31 cellular contexts compared by ENCODE assay signal in the genomic region with DNA sequence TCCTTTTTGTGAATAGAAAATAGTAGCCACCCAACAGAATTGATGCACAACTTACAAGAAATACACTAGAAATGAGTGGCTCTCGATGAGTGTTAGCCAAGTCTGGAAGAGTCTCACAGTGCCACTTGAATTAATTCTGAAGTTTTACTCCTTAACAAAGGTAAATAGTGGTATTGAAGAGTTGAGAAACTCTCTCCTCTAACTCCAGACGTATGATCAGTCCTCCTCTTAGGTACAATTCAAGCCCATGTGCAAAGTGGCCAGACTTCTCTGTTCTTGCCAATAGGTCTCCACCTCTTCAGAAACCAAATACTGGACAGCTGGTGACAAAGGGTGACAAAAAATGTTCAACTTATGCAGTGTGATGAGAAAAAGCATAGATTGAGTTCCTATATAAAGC. TPM values are rescaled to one million over a fixed set of nuclear protein-coding genes. Genes with fewer than 3 reads are reported as not detected.
"Had no signal": no experiment of that assay in that cellular context is flagged by ENCODE, and none has a peak within 500 bp of the region (broad histone marks: within the 10 kb centered on the region; RNA-seq: fewer than 3 reads in every experiment).

No MANE protein-coding gene starts in this region.

- H3K4me3 ChIP-seq: neural progenitor cell, ovary, pancreas, prostate gland, psoas muscle, right atrium auricular region, right lobe of liver, sigmoid colon, skin epidermis, smooth muscle cell, spleen had no signal

- H3K36me3 ChIP-seq: neural progenitor cell, neutrophil, ovary, pancreas, prostate gland, right atrium auricular region, right lobe of liver, sigmoid colon, spleen had no signal

- ATAC-seq: naive thymus-derived CD4-positive, alpha-beta T cell; naive thymus-derived CD8-positive, alpha-beta T cell; natural killer cell; natural killer cell treated with Interleukin-12 subunit alpha and Interleukin-12 subunit beta and Interleukin-15 and Interleukin-18, amount 100 ng/mL, for 72 hours; pancreas; psoas muscle; right cardiac atrium; right lobe of liver; sciatic nerve had no signal

- DNase-seq: naive thymus-derived CD4-positive, alpha-beta T cell; naive thymus-derived CD8-positive, alpha-beta T cell; natural killer cell; nephron progenitor cell; nucleus accumbens; occipital lobe; ovary; pancreas; posterior cingulate gyrus; psoas muscle; retina; right cardiac atrium; right lobe of liver; sigmoid colon; small intestine; spleen; stimulated activated CD4-positive, alpha-beta T cell treated with anti-CD3 and anti-CD28 coated beads, Interleukin-12 subunit alpha, Interleukin-12 subunit beta, amount 100 ng/mL, for 4 hours; stimulated activated CD4-positive, alpha-beta T cell treated with anti-CD3 and anti-CD28 coated beads, Interleukin-15, amount 100 ng/mL, for 24 hours; stimulated activated CD4-positive, alpha-beta T cell treated with anti-CD3 and anti-CD28 coated beads, Interleukin-1b, Interleukin-23, amount 100 ng/mL, for 48 hours; stimulated activated CD4-positive, alpha-beta T cell treated with anti-CD3 and anti-CD28 coated beads, Interleukin-2, amount 100 ng/mL, for 24 hours had no signal

- H3K27me3 ChIP-seq: neural progenitor cell, neutrophil, ovary, pancreas, right atrium auricular region, right lobe of liver, sigmoid colon, spleen had no signal

- H3K27ac ChIP-seq: neural progenitor cell, neutrophil, ovary, pancreas, parathyroid adenoma, prostate gland, psoas muscle, right atrium auricular region, right lobe of liver, sigmoid colon, skin epidermis, spleen had no signal

- H3K9me3 ChIP-seq: neutrophil, ovary, pancreas, prostate gland, right atrium auricular region, right lobe of liver, sigmoid colon had no signal

- H3K4me1 ChIP-seq: neural progenitor cell, pancreas, parathyroid adenoma, prostate gland, psoas muscle, right atrium auricular region, right lobe of liver, sigmoid colon, spleen had no signal

RNA-seq across cellular contexts. Expression of a gene that starts 38.5 kb away (rescaled TPM):
- total RNA-seq: naive thymus-derived CD4-positive, alpha-beta T cell; naive thymus-derived CD8-positive, alpha-beta T cell; natural killer cell; natural killer cell treated with Interleukin-12 subunit alpha and Interleukin-12 subunit beta and Interleukin-15 and Interleukin-18, amount 100 ng/mL, for 72 hours; osteocyte; pulmonary artery endothelial cell; right atrium auricular region; right cardiac atrium; right lobe of liver; spleen had no signal
